In genomic region chr14:47297374-47297773, GRCh38 we compare ENCODE assay signal across 35 cellular contexts.
"Had no signal": no experiment of that assay in that cellular context is flagged by ENCODE, and none has a peak within 500 bp of the region (broad histone marks: within the 10 kb centered on the region; RNA-seq: fewer than 3 reads in every experiment).

No MANE protein-coding gene starts in this region.

- H3K27me3 ChIP-seq: MG63 had no signal

- H3K36me3 ChIP-seq: MG63 had no signal

- H3K27ac ChIP-seq: KMS-11 had no signal

- DNase-seq: Karpas-422, Kasumi-1, MG63, MM.1S, MV-4-11, NCI-H1048, NCI-H1092, NCI-H1092 treated with DMSO at 0.1 percent for 48 hours, NCI-H1105, NCI-H1105 treated with DMSO at 0.1 percent for 48 hours, NCI-H1417, NCI-H1417 treated with DMSO at 0.1 percent for 48 hours, NCI-H1436, NCI-H1436 treated with DMSO at 0.1 percent for 48 hours, NCI-H146, NCI-H1694, NCI-H1694 treated with DMSO at 0.1 percent for 48 hours, NCI-H187, NCI-H187 treated with DMSO at 0.1 percent for 48 hours, NCI-H1930, NCI-H2029, NCI-H2029 treated with DMSO at 0.1 percent for 48 hours, NCI-H2081, NCI-H2081 treated with DMSO at 0.1 percent for 48 hours, NCI-H2107, NCI-H2171, NCI-H2171 treated with DMSO at 0.1 percent for 48 hours, NCI-H2227 treated with DMSO at 0.1 percent for 48 hours, NCI-H226, NCI-H345, NCI-H446, NCI-H446 treated with DMSO at 0.1 percent for 48 hours, NCI-H510A, NCI-H510A treated with DMSO at 0.1 percent for 48 hours had no signal

- H3K4me3 ChIP-seq: MG63 had no signal

- H3K9me3 ChIP-seq: MG63 had no signal

- H3K4me2 ChIP-seq: KMS-11 had no signal

- H3K9ac ChIP-seq: KMS-11 had no signal
